ENCODE assay signal across 10 cellular contexts in the genomic region with DNA sequence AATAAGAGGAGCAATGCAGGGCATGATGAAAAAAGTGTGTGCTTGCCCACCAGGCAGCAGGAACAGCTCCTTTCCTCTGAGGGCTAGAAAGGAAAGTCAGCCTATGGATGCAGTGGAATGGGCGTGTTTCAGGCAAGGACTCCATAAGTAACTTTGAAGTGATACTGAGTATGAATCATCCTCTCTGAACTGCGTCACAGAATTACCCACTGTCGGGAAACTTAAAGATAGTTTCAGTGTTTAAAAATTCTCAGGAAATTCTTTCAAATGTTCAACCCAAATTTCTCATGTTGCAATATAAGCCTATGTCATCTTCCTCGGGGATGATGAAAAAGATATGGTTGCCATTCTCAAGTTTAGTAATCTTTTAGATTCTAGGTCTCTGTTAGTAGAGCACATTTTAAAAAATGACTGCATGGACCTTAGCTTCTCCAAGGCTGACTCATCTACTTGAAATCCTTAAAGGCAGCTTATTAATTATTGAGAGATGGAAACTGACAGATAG. TPM values are rescaled to one million over a fixed set of nuclear protein-coding genes. Genes with fewer than 3 reads are reported as not detected.
DNase-seq lines count a peak whose midpoint lies in the region; ATAC-seq and TF ChIP-seq lines count a peak whose summit lies in the region.
"Had no signal": no experiment of that assay in that cellular context is flagged by ENCODE, and none has a peak within 500 bp of the region (broad histone marks: within the 10 kb centered on the region; RNA-seq: fewer than 3 reads in every experiment).

No MANE protein-coding gene starts in this region.

- H3K79me2 ChIP-seq in HCT116 (ENCODE audit: insufficient read depth, low read length) = no peaks in the 10 kb centered on the region

- 85 to 90% methylated on average over 4 of the region's 4 CpGs for WGBS in heart right ventricle, 2 donors

- intact Hi-C loops in HCT116 (cut with micrococcal nuclease) (no loop called here), heart right ventricle (cut with DNase I) (no loop called here)

- TF ChIP-seq POLR2A in HCT116 (IDR thresholded peaks at IDR 0.05; ENCODE audit: borderline replicate concordance, extremely low read depth, insufficient read depth, insufficient read length) = no peak

- H3K9me2 ChIP-seq in HCT116 (ENCODE audit: insufficient read depth) = no peaks in the 10 kb centered on the region

- 0 out of 2 replicates have a peak overlapping the region, but pooled peaks have one; percentile 15 for H3K9ac ChIP-seq in HCT116 (ENCODE audit: low read length)

- TF ChIP-seq CTCF in HCT116 (IDR thresholded peaks at IDR 0.05 in 2 of 3, conservative IDR thresholded peaks at IDR 0.05 in 1 of 3; ENCODE audit: borderline replicate concordance in 1 of 3, insufficient read depth in 1 of 3, low read depth in 2 of 3, low read length in 2 of 3) = no peak
- no peak for TF ChIP-seq CTCF in right atrium auricular region (IDR thresholded peaks at IDR 0.05)
- no peak for TF ChIP-seq CTCF in GM10248 (IDR thresholded peaks at IDR 0.05; ENCODE audit: control extremely low read depth, extremely low read depth, low read depth, missing control alignments)
- no peak for TF ChIP-seq CTCF in heart right ventricle (IDR thresholded peaks at IDR 0.05)

- RAD21 ChIA-PET in HCT116 (lab: Charles Lee; ENCODE audit: low non-redundant PET in 1 of 2, low total read pairs in 2 of 2, uncharacterized antibody in 2 of 2, unreplicated experiment in 2 of 2) = no interaction called here

- H3K9me3 ChIP-seq in HCT116 (ENCODE audit: control insufficient read depth in 1 of 2, insufficient read depth in 1 of 2, low read depth in 1 of 2, low read length in 2 of 2) = no peaks in the 10 kb centered on the region
- no peaks in the 10 kb centered on the region for H3K9me3 ChIP-seq in right atrium auricular region
- no peaks in the 10 kb centered on the region for H3K9me3 ChIP-seq in heart right ventricle

- CTCF ChIA-PET in HCT116 (lab: Charles Lee) (no interaction called here), GM10248 (lab: Yijun Ruan, JAX) (interaction anchor here (1.6 kb wide), 1 partner anchor 10 kb away, joined by 4 read pairs; no protein-coding TSS in a partner anchor)

- ATAC-seq in HCT116 (peak; percentile 96), GM19324 (IDR thresholded peaks at IDR 0.05; ENCODE audit: low FRiP score, unreplicated experiment) (no peak), heart right ventricle (no peak)

- H3K27ac ChIP-seq in HCT116 (ENCODE audit: low read depth, low read length) (peak overlapping the region; percentile 47; the same call in 1 of the 2 replicates), right atrium auricular region (no peak overlapping the region), heart right ventricle (peak overlapping the region in 1 of 10 donors; percentile 60)

- H3K4me2 ChIP-seq in HCT116 (ENCODE audit: low read length) = peak overlapping the region; percentile 57

- BruUV-seq in HCT116 (replicated peaks; lab: Mats Ljungman, UMichigan) = no TSS peak

- no peak overlapping the region for H2AFZ ChIP-seq in HCT116 (ENCODE audit: low read depth, low read length, poor library complexity, severe bottlenecking)

- TF ChIP-seq RAD21 in HCT116 (IDR thresholded peaks at IDR 0.05; ENCODE audit: low read depth) = no peak

- DNase-seq in AG20443 (ENCODE audit: low spot score) (peak; percentile 81), HCT116 (ENCODE audit: low read depth, low spot score) (peak; percentile 48), amniotic epithelial cell (ENCODE audit: low read depth) (peak; percentile 96), kidney glomerular epithelial cell (lab: John Stamatoyannopoulos, UW) (peak; percentile 6), right atrium auricular region (ENCODE audit: low spot score) (no peak), GM10248 (ENCODE audit: extremely low spot score) (no peak), heart right ventricle (no peak)
- DNase-seq: posterior cingulate gyrus, T-helper 9 cell had no signal

- H3K4me3 ChIP-seq in HCT116 (replicated peaks in 1 of 2; ENCODE audit: low read depth in 1 of 2, low read length in 2 of 2) (peak overlapping the region in 1 of 2 experiments; percentile 15; a peak in 2 of 4 replicates), right atrium auricular region (no peak overlapping the region), heart right ventricle (no peak overlapping the region)

- POLR2A ChIA-PET in HCT116 (lab: Charles Lee) (interaction anchor here (0.5 kb wide), 1 partner anchor 14 kb away, joined by 3 read pairs; no protein-coding TSS in a partner anchor), GM10248 (lab: Yijun Ruan, JAX) (no interaction called here)

- H3K4me1 ChIP-seq in HCT116 (ENCODE audit: control insufficient read depth in 1 of 2, insufficient read depth in 2 of 2, low read length in 2 of 2) (peaks cover 10 to 28% of the 10 kb centered on the region in 2 experiments), right atrium auricular region (no peaks in the 10 kb centered on the region), heart right ventricle (peaks cover 0 to 25% (median 0%) of the 10 kb centered on the region in 9 donors)

- no peaks in the 10 kb centered on the region for H4K20me1 ChIP-seq in HCT116 (ENCODE audit: insufficient read depth)

- H3K36me3 ChIP-seq in HCT116 (ENCODE audit: control insufficient read depth in 1 of 2, insufficient read depth in 2 of 2, low read length in 2 of 2) (peaks cover 4 to 19% of the 10 kb centered on the region in 2 experiments; a peak in 3 of 4 replicates), right atrium auricular region (no peaks in the 10 kb centered on the region), heart right ventricle (peaks cover 0 to 49% (median 11%) of the 10 kb centered on the region in 9 donors)

- no peaks in the 10 kb centered on the region for H3K27me3 ChIP-seq in HCT116 (ENCODE audit: insufficient read depth, low read length)
- H3K27me3 ChIP-seq in right atrium auricular region = no peaks in the 10 kb centered on the region
- no peaks in the 10 kb centered on the region for H3K27me3 ChIP-seq in heart right ventricle

TF ChIP-seq in HCT116, 20 proteins besides CTCF, POLR2A, EP300 and RAD21:
- TF ChIP-seq POLR2AphosphoS5 (IDR thresholded peaks at IDR 0.05; ENCODE audit: low read depth, low read length) (no peak), FOSL1 (IDR thresholded peaks at IDR 0.05; ENCODE audit: low read depth) (peak; percentile 47), CEBPB (IDR thresholded peaks at IDR 0.05; ENCODE audit: low read depth) (0 out of 2 replicates have a peak, but pooled peaks have one; percentile 26), JUND (IDR thresholded peaks at IDR 0.05) (peak; percentile 47; the same call in 1 of the 2 replicates), SRF (IDR thresholded peaks at IDR 0.05; ENCODE audit: low read depth) (no peak), EZH2phosphoT487 (IDR thresholded peaks at IDR 0.05; ENCODE audit: borderline replicate concordance) (no peak)
- TF ChIP-seq, protein P1, sequence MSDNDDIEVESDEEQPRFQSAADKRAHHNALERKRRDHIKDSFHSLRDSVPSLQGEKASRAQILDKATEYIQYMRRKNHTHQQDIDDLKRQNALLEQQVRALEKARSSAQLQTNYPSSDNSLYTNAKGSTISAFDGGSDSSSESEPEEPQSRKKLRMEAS (IDR thresholded peaks at IDR 0.05) = no peak

RNA-seq across cellular contexts. Expression of a gene that starts 27.7 kb away (rescaled TPM):
- total RNA-seq in HCT116 (2021; ENCODE audit: unreplicated experiment) = 19.3 TPM
- polyA plus RNA-seq in HCT116 (2012) = 4.9 and 8.7 TPM in 2 replicates
- 1 to 10 TPM; 5.1 to 9.2 TPM for total RNA-seq in right atrium auricular region
- 10 to 100 TPM; 11.3 to 28.9 (median 22.5) TPM for total RNA-seq in heart right ventricle
- 1 to 10 TPM; 1.8 to 4.4 TPM for polyA plus RNA-seq in heart right ventricle

RNA-seq across cellular contexts. Expression of a gene that starts 27.8 kb away (rescaled TPM):
- total RNA-seq in HCT116 (2021; ENCODE audit: unreplicated experiment) (113 TPM), right atrium auricular region (10 to 100 TPM; 40.1 to 59.0 TPM), heart right ventricle (10 to 100 TPM; 55.7 to 91.8 (median 79.2) TPM)
- 37.7 and 51.2 TPM in 2 replicates for polyA plus RNA-seq in HCT116 (2012)
- polyA plus RNA-seq in heart right ventricle = 10 to 100 TPM; 20.8 to 42.9 TPM

Comparison
In these comparisons a context has a peak if more than half of its experiments do, and no peak if none do; other contexts are left out.
1. DNase-seq: peak in AG20443 (single experiment), HCT116 (single experiment), amniotic epithelial cell (single experiment) and kidney glomerular epithelial cell (single experiment); none in right atrium auricular region (single experiment), GM10248 (single experiment) and heart right ventricle (0 of 2).